1 cellular context compared by ENCODE assay signal in the genomic region with DNA sequence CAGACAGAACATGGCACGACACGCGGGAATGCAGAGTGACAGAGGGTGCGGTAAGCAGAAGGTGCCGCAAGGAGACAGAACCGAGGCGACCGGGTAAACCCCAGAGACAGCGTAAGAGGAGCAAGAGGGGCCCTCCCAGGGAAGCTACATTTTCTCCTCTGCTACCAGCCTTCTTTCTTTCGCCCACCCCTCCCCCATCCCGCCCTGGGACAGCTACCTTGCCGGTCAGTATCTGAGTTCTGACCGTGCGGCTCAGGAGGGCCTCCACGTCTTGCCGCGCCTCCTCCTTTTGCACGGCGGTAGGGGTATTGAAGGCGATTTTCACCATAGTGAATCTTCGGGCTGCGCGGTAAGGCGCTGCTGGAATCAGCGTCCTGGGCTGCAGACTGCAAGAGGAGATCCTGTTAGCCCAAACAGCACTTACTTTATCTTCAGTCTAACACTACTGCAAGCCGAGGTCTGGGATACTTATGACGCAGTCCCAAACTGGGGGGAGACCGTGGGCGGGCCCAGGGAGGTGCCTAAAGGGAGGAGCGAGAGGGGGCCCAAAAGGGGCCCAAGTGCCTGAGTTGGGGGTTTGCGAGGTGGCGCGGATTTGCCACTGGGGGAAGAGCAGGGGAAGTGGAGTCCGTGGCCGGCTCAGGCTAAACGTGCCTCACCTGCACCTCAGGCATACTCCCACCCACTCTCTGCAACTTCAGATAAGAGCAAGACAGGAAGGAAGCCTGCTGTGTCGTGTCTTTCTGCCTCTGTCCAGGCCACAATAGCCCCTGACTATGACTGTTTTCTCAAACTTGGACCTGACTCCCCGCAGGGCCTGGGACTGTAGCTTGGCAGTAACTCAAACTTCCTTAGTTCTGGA.
TF ChIP-seq lines count a peak whose summit lies in the region.

Gene ITM2A (minus strand): TSS at position 447 of the 862 bp plus-strand sequence. CDS start 119 bp downstream, at position 328.

TF ChIP-seq in K562, 482 proteins besides CTCF, POLR2A, EP300 and RAD21 (continued from another document and continues in another):
- TF ChIP-seq RNF219 (CRISPR knock-in tag; IDR thresholded peaks at IDR 0.05) (no peak), GATAD2B (IDR thresholded peaks at IDR 0.05; ENCODE audit: borderline replicate concordance) (0 out of 2 replicates have a peak, but pooled peaks have one; percentile 37), ZNF212 (CRISPR knock-in tag; IDR thresholded peaks at IDR 0.05) (no peak), ZBTB5 (IDR thresholded peaks at IDR 0.05) (no peak), GATA2 (CRISPR knock-in tag; IDR thresholded peaks at IDR 0.05) (peak; percentile 57), TBL1XR1 (IDR thresholded peaks at IDR 0.05; ENCODE audit: low read length in 2 of 2) (no peak), THRA (IDR thresholded peaks at IDR 0.05) (no peak), HDAC3 (IDR thresholded peaks at IDR 0.05; ENCODE audit: borderline replicate concordance, partially characterized antibody) (peak; percentile 27), NCOA1 (IDR thresholded peaks at IDR 0.05; ENCODE audit: low read depth) (peak; percentile 23; the same call in 1 of the 2 replicates), ZNF431 (CRISPR knock-in tag; IDR thresholded peaks at IDR 0.05) (no peak), ELF2 (CRISPR knock-in tag; IDR thresholded peaks at IDR 0.05) (no peak), RAD51 (IDR thresholded peaks at IDR 0.05; ENCODE audit: borderline replicate concordance, low read depth) (no peak), ETV1 (tag; conservative IDR thresholded peaks at IDR 0.05; ENCODE audit: low read depth) (peak; percentile 71), EGR1 (conservative IDR thresholded peaks at IDR 0.05) (peak; percentile 86), ZNF253 (CRISPR knock-in tag; conservative IDR thresholded peaks at IDR 0.05) (no peak), MTF1 (CRISPR knock-in tag; IDR thresholded peaks at IDR 0.05; ENCODE audit: borderline replicate concordance) (no peak), NCOR1 (IDR thresholded peaks at IDR 0.05) (peak; percentile 78), ZC3H4 (CRISPR knock-in tag; IDR thresholded peaks at IDR 0.05; ENCODE audit: borderline replicate concordance) (no peak), GMEB1 (CRISPR knock-in tag; IDR thresholded peaks at IDR 0.05) (no peak), ESRRB (CRISPR knock-in tag; IDR thresholded peaks at IDR 0.05; ENCODE audit: borderline replicate concordance) (no peak), ZSCAN32 (CRISPR knock-in tag; IDR thresholded peaks at IDR 0.05) (no peak), OTX1 (CRISPR knock-in tag; IDR thresholded peaks at IDR 0.05) (no peak), ZBTB33 (CRISPR knock-in tag; IDR thresholded peaks at IDR 0.05) (no peak), SPI1 (IDR thresholded peaks at IDR 0.05; ENCODE audit: borderline replicate concordance, low read depth, low read length) (peak; percentile 29; the same call in 1 of the 2 replicates), RBM34 (IDR thresholded peaks at IDR 0.05; ENCODE audit: borderline replicate concordance, insufficient read depth, low read length) (no peak), ZFPM2 (CRISPR knock-in tag; IDR thresholded peaks at IDR 0.05) (no peak), SMARCE1 (IDR thresholded peaks at IDR 0.05) (peak; percentile 64; the same call in 1 of the 2 replicates), ZBTB17 (CRISPR knock-in tag; IDR thresholded peaks at IDR 0.05) (no peak), KDM1A (IDR thresholded peaks at IDR 0.05) (peak; percentile 43 to 58; a peak in 2 of 4 replicates), CBFA2T3 (IDR thresholded peaks at IDR 0.05) (peak; percentile 90), NUFIP1 (IDR thresholded peaks at IDR 0.05; ENCODE audit: partially characterized antibody) (no peak), ZZZ3 (IDR thresholded peaks at IDR 0.05) (no peak), U2AF2 (optimal IDR thresholded peaks at IDR 0.05; ENCODE audit: low read depth, low read length) (no peak), HNRNPLL (IDR thresholded peaks at IDR 0.05; ENCODE audit: low read depth, low read length, poor library complexity, severe bottlenecking) (no peak), ZBTB8A (IDR thresholded peaks at IDR 0.05; ENCODE audit: partially characterized antibody) (no peak), TFAM (CRISPR knock-in tag; conservative IDR thresholded peaks at IDR 0.05) (no peak), BHLHE40 (IDR thresholded peaks at IDR 0.05; ENCODE audit: low read length) (peak; percentile 88), GTF2F1 (IDR thresholded peaks at IDR 0.05; ENCODE audit: low read depth, low read length) (no peak), ATF1 (CRISPR knock-in tag; IDR thresholded peaks at IDR 0.05) (no peak), ATF1 (tag; IDR thresholded peaks at IDR 0.05) (peak; percentile 82), ZNF224 (CRISPR knock-in tag; IDR thresholded peaks at IDR 0.05) (no peak), RBFOX2 (IDR thresholded peaks at IDR 0.05; ENCODE audit: low read depth, low read length) (peak; percentile 75)
- TF ChIP-seq, protein P1, sequence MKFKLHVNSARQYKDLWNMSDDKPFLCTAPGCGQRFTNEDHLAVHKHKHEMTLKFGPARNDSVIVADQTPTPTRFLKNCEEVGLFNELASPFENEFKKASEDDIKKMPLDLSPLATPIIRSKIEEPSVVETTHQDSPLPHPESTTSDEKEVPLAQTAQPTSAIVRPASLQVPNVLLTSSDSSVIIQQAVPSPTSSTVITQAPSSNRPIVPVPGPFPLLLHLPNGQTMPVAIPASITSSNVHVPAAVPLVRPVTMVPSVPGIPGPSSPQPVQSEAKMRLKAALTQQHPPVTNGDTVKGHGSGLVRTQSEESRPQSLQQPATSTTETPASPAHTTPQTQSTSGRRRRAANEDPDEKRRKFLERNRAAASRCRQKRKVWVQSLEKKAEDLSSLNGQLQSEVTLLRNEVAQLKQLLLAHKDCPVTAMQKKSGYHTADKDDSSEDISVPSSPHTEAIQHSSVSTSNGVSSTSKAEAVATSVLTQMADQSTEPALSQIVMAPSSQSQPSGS (CRISPR knock-in tag; IDR thresholded peaks at IDR 0.05) = no peak
- TF ChIP-seq, protein P2, sequence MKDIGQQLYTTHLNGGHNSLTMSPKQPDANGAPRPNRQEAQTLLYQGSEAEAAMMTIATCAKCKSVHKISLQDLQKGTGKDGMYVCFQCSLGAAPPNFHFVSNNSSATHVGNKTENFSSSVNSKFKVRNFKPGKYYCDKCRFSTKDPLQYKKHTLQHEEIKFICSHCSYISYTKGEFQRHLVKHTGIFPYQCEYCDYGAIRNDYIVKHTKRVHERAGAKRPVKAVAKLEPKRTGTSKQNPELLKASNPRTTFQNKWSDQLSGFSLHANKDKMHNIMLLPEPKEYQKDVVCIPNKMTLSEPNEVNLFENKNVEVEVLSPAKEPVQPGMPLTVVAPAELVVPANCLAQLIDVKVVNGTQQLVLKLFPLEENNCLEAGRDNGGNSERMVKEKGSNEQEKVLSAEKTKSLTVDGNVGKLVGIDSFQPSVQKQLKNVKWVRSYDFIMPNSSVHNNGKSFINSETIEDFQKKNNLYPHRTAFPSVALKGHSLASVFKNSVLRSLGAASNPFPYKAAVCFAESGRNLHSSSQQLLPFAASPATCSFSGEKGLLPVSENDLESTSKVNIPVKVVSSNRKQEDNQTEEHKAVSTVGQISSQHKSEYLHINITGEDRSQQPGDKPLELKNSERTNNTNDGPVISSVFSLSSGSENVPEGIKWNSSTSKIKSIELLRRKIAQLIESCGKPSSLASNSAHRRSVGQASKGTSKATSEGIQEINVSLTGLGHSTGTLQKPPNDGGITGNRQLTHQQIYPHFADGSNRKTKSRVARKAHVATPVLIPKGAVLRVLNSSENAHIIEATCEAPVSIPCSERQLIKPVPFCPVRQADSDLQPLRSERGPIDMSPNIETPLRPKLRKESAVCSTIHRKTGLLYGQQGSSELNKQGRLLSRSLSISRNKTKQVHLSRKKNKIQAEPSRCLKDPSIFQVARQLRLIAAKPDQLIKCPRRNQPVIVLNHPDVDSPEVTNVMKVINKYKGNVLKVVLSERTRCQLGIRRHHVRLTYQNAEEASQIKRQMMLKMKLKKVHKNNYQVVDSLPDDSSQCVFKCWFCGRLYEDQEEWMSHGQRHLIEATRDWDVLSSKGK (CRISPR knock-in tag; IDR thresholded peaks at IDR 0.05) = no peak
- TF ChIP-seq, protein P3, sequence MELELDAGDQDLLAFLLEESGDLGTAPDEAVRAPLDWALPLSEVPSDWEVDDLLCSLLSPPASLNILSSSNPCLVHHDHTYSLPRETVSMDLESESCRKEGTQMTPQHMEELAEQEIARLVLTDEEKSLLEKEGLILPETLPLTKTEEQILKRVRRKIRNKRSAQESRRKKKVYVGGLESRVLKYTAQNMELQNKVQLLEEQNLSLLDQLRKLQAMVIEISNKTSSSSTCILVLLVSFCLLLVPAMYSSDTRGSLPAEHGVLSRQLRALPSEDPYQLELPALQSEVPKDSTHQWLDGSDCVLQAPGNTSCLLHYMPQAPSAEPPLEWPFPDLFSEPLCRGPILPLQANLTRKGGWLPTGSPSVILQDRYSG (tag; conservative IDR thresholded peaks at IDR 0.05; ENCODE audit: low read depth) = no peak
- TF ChIP-seq, protein P4, sequence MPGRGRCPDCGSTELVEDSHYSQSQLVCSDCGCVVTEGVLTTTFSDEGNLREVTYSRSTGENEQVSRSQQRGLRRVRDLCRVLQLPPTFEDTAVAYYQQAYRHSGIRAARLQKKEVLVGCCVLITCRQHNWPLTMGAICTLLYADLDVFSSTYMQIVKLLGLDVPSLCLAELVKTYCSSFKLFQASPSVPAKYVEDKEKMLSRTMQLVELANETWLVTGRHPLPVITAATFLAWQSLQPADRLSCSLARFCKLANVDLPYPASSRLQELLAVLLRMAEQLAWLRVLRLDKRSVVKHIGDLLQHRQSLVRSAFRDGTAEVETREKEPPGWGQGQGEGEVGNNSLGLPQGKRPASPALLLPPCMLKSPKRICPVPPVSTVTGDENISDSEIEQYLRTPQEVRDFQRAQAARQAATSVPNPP (IDR thresholded peaks at IDR 0.05; ENCODE audit: borderline replicate concordance, insufficient read depth, insufficient read length) = no peak
